ENCODE assay signal across 14 cellular contexts in the genomic region with DNA sequence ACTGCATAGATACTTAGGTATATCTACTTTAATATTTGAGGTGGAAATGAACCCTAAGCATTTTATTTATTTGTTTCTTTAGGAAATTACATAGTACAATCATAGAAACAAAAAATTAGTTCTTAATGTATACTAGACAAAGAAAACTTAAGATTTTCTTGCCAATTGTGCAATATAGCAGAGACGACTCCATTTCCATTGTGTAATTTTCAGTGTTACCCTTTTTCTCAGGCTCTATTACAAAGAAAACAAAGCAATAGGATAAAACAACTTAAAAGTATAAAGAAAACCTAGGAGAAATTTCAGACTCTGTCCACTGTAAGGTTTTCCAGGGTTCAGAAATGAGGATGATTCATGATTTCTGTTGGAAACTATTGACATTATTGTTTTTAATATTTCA.
"Had no signal": no experiment of that assay in that cellular context is flagged by ENCODE, and none has a peak within 500 bp of the region (broad histone marks: within the 10 kb centered on the region; RNA-seq: fewer than 3 reads in every experiment).

No MANE protein-coding gene starts in this region.

- H3K27me3 ChIP-seq: foreskin keratinocyte, pancreas, suprapubic skin, tibial nerve had no signal

- ATAC-seq: esophagus mucosa; foreskin keratinocyte; left colon; natural killer cell treated with Interleukin-12 subunit alpha and Interleukin-12 subunit beta and Interleukin-15 and Interleukin-18, amount 100 ng/mL, for 72 hours; pancreas; right cardiac atrium had no signal

- H3K4me1 ChIP-seq: foreskin keratinocyte, pancreas had no signal

- H3K9me3 ChIP-seq: pancreas, suprapubic skin, tibial nerve had no signal

- H3K4me3 ChIP-seq: pancreas, skin epidermis, suprapubic skin, tibial nerve had no signal

- DNase-seq: activated CD4-positive, alpha-beta T cell treated with anti-CD3 and anti-CD28 coated beads for 1 hour; activated CD4-positive, alpha-beta T cell treated with anti-CD3 and anti-CD28 coated beads, Interleukin-2, amount 50 U/mL, for 1 hour; activated T-cell treated with anti-CD3 and anti-CD28 coated beads, Interleukin-2, amount 50 U/mL, for 1 hour; effector memory CD4-positive, alpha-beta T cell; foreskin keratinocyte; left colon; pancreas; right cardiac atrium; stimulated activated CD4-positive, alpha-beta T cell treated with anti-CD3 and anti-CD28 coated beads, Interleukin-1b, Interleukin-23, amount 100 ng/mL, for 48 hours had no signal

- H3K27ac ChIP-seq: foreskin keratinocyte, pancreas, skin epidermis, suprapubic skin, tibial nerve had no signal

- H3K36me3 ChIP-seq: pancreas, suprapubic skin, tibial nerve had no signal
